26 cellular contexts compared by ENCODE assay signal in the genomic region with DNA sequence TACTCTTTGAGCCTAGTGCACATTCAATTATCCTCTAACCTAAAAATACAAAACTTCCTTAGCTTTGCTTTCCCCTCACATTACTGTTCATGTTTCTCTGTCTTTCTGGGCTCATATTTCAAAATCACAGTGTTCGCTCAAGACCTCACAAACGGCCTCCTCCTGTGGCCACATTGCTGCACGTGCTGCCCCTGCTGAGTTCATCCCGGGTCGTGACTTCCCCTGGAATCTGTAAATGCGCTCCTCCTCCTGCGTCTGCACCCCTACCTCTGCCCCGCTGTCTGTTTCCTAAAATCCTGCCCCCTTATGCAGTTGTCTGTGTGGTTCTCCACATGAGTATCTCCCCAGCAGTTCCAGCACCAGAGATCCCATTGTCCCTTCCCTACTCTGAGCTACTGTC.
"Had no signal": no experiment of that assay in that cellular context is flagged by ENCODE, and none has a peak within 500 bp of the region (broad histone marks: within the 10 kb centered on the region; RNA-seq: fewer than 3 reads in every experiment).

No MANE protein-coding gene starts in this region.

- H3K4me1 ChIP-seq: heart right ventricle, left ventricle myocardium inferior, pancreas, right lobe of liver, testis, vagina had no signal

- ATAC-seq: activated CD4-positive, alpha-beta T cell treated with anti-CD3 and anti-CD28 coated beads for 36 hours; activated naive CD4-positive, alpha-beta T cell treated with anti-CD3 and anti-CD28 coated beads, Interleukin-2, amount 50 U/mL, for 72 hours; activated T-helper 17 cell treated with anti-CD3 and anti-CD28 coated beads, Interleukin-2, amount 50 U/mL, for 72 hours; heart right ventricle; naive thymus-derived CD4-positive, alpha-beta T cell; pancreas had no signal

- H3K27me3 Mint-ChIP-seq: brain had no signal

- FAIRE-seq: colon, pancreas had no signal

- H3K9me3 Mint-ChIP-seq: activated naive CD4-positive, alpha-beta T cell treated with anti-CD3 and anti-CD28 coated beads, Interleukin-2, amount 50 U/mL, for 72 hours; activated T-helper 17 cell treated with anti-CD3 and anti-CD28 coated beads, Interleukin-2, amount 50 U/mL, for 72 hours; endodermal cell had no signal

- H3K27ac Mint-ChIP-seq: activated CD4-positive, alpha-beta T cell treated with anti-CD3 and anti-CD28 coated beads for 36 hours; activated naive CD4-positive, alpha-beta T cell treated with anti-CD3 and anti-CD28 coated beads, Interleukin-2, amount 50 U/mL, for 72 hours; activated T-cell treated with anti-CD3 and anti-CD28 coated beads, Interleukin-2, amount 50 U/mL, for 24 hours; activated T-helper 17 cell treated with anti-CD3 and anti-CD28 coated beads, Interleukin-2, amount 50 U/mL, for 72 hours; endodermal cell; immature natural killer cell had no signal

- H3K36me3 ChIP-seq: heart right ventricle, left ventricle myocardium inferior, neutrophil, pancreas, right lobe of liver, vagina had no signal

- DNase-seq: activated CD4-positive, alpha-beta T cell treated with anti-CD3 and anti-CD28 coated beads for 36 hours; activated CD4-positive, alpha-beta T cell treated with anti-CD3 and anti-CD28 coated beads, Interleukin-2, amount 50 U/mL, for 4 hours; activated CD8-positive, alpha-beta memory T cell treated with anti-CD3 and anti-CD28 coated beads for 24 hours; activated CD8-positive, alpha-beta memory T cell treated with anti-CD3 and anti-CD28 coated beads, Interleukin-2, amount 50 U/mL, for 4 hours; activated T-cell treated with anti-CD3 and anti-CD28 coated beads, Interleukin-2, amount 50 U/mL, for 24 hours; aorta; endodermal cell; heart right ventricle; immature natural killer cell; left ventricle myocardium inferior; naive thymus-derived CD4-positive, alpha-beta T cell; pancreas; right lobe of liver; stimulated activated CD4-positive, alpha-beta T cell treated with anti-CD3 and anti-CD28 coated beads, Interleukin-2, amount 100 ng/mL, for 48 hours; stimulated activated naive CD4-positive, alpha-beta T cell; T-helper 1 cell; testis; trophoblast cell had no signal

- H3K4me3 ChIP-seq: heart right ventricle, left ventricle myocardium inferior, pancreas, right lobe of liver, skin epidermis, testis, vagina had no signal

- H3K36me3 Mint-ChIP-seq: activated naive CD4-positive, alpha-beta T cell treated with anti-CD3 and anti-CD28 coated beads, Interleukin-2, amount 50 U/mL, for 72 hours; brain; immature natural killer cell had no signal

- H3K27me3 ChIP-seq: heart right ventricle, neutrophil, pancreas, right lobe of liver, testis, vagina had no signal

- H3K9me3 ChIP-seq: neutrophil, pancreas, right lobe of liver, testis, vagina had no signal

- H3K4me3 Mint-ChIP-seq: activated CD4-positive, alpha-beta T cell treated with anti-CD3 and anti-CD28 coated beads for 36 hours; activated T-cell treated with anti-CD3 and anti-CD28 coated beads, Interleukin-2, amount 50 U/mL, for 24 hours; activated T-helper 17 cell treated with anti-CD3 and anti-CD28 coated beads, Interleukin-2, amount 50 U/mL, for 72 hours; brain; endodermal cell; immature natural killer cell; naive thymus-derived CD4-positive, alpha-beta T cell had no signal

- H3K4me1 Mint-ChIP-seq: activated CD4-positive, alpha-beta T cell treated with anti-CD3 and anti-CD28 coated beads for 36 hours; activated T-helper 17 cell treated with anti-CD3 and anti-CD28 coated beads, Interleukin-2, amount 50 U/mL, for 72 hours; endodermal cell; immature natural killer cell had no signal

- H3K27ac ChIP-seq: epithelial cell of prostate, heart right ventricle, left ventricle myocardium inferior, neutrophil, pancreas, right lobe of liver, skin epidermis, testis, vagina had no signal
